11 cellular contexts compared by ENCODE assay signal in genomic region chr2:217105733-217106649, GRCh38.
A peak's percentile ranks its signal among the peaks of the same experiment; 100 is the strongest.
DNase-seq lines count a peak whose midpoint lies in the region; ATAC-seq, FAIRE-seq and TF ChIP-seq lines count a peak whose summit lies in the region.
"Had no signal": no experiment of that assay in that cellular context is flagged by ENCODE, and none has a peak within 500 bp of the region (broad histone marks: within the 10 kb centered on the region; RNA-seq: fewer than 3 reads in every experiment).

No MANE protein-coding gene starts in this region.

- H4K20me1 ChIP-seq in IMR-90 (ENCODE audit: insufficient read depth, low read length) (no peaks in the 10 kb centered on the region), astrocyte (ENCODE audit: insufficient read depth, low read length) (no peaks in the 10 kb centered on the region)

- no peaks in the 10 kb centered on the region for H3K79me2 ChIP-seq in astrocyte (ENCODE audit: insufficient read depth, low read length)

- 100% methylated on average over 1 of the region's 5 CpGs; no CpG with 5 or more reads in 1 of the 2 experiments for WGBS in IMR-90 (ENCODE audit: extremely low coverage in 2 of 2, insufficient read length in 1 of 2), 2 experiments
- WGBS in mesenchymal stem cell, result 17% methylated on average over 5 of the region's 5 CpGs
- 84% methylated on average over 5 of the region's 5 CpGs for WGBS in prostate gland

- H3K4me1 Mint-ChIP-seq in astrocyte (ENCODE audit: low read depth, unreplicated experiment), result peaks cover 51% of the 10 kb centered on the region

- H3K27me3 ChIP-seq in IMR-90 (ENCODE audit: control insufficient read depth, insufficient read depth, low read length) (no peaks in the 10 kb centered on the region), astrocyte (ENCODE audit: insufficient read depth, low read length) (no peaks in the 10 kb centered on the region), mesenchymal stem cell (ENCODE audit: control insufficient read depth in 1 of 2, insufficient read depth in 1 of 2, low read length in 2 of 2) (no peaks in the 10 kb centered on the region), prostate gland (replicated peaks; ENCODE audit: insufficient read depth) (no peaks in the 10 kb centered on the region)

- TF ChIP-seq POLR2A in IMR-90 (IDR thresholded peaks at IDR 0.05; ENCODE audit: low read depth, low read length) (peak; percentile 68; the same call in 1 of the 2 replicates), prostate gland (IDR thresholded peaks at IDR 0.05) (no peak)

- peak; percentile 11; the same call in 1 of the 2 replicates for TF ChIP-seq RAD21 in IMR-90 (IDR thresholded peaks at IDR 0.05; ENCODE audit: low read length)

- peak overlapping the region; percentile 4 for H3K4me3 Mint-ChIP-seq in astrocyte (ENCODE audit: unreplicated experiment)

- H3K18ac ChIP-seq in IMR-90 (ENCODE audit: low read depth, low read length) (peak overlapping the region; percentile 100), mesenchymal stem cell (ENCODE audit: low read depth in 1 of 2, low read length in 2 of 2) (peak overlapping the region; percentile 44 to 67)

- H3K36me3 Mint-ChIP-seq in astrocyte (ENCODE audit: low read depth, unreplicated experiment), result no peaks in the 10 kb centered on the region

- peak overlapping the region; percentile 99 for H2AK5ac ChIP-seq in IMR-90 (ENCODE audit: low read depth, low read length)
- peak overlapping the region; percentile 33 for H2AK5ac ChIP-seq in mesenchymal stem cell (ENCODE audit: low read length, severe bottlenecking)

- H2BK5ac ChIP-seq in IMR-90 (ENCODE audit: low read depth, low read length, poor library complexity, severe bottlenecking) (peak overlapping the region; percentile 100), mesenchymal stem cell (ENCODE audit: low read depth, low read length, poor library complexity, severe bottlenecking) (peak overlapping the region; percentile 61)

- dilution Hi-C loops in IMR-90 (cut with HindIII; ENCODE audit: low sequenced_read_pairs, unreplicated experiment), result no loop called here

- H3K27ac ChIP-seq in IMR-90 (ENCODE audit: insufficient read depth, low read length) (peak overlapping the region; percentile 99), astrocyte (ENCODE audit: low read depth, low read length) (peak overlapping the region; percentile 89), mesenchymal stem cell (ENCODE audit: low read length, poor library complexity, severe bottlenecking) (peak overlapping the region; percentile 95), prostate gland (no peak overlapping the region)

- H4K91ac ChIP-seq in IMR-90 (ENCODE audit: insufficient read depth, low read depth, low read length), result peak overlapping the region; percentile 100
- H4K91ac ChIP-seq in mesenchymal stem cell (ENCODE audit: low read length), result peak overlapping the region; percentile 20

- H3K4me1 ChIP-seq in IMR-90 (ENCODE audit: control insufficient read depth, insufficient read depth, low read length), result peaks cover 23% of the 10 kb centered on the region
- H3K4me1 ChIP-seq in astrocyte (ENCODE audit: insufficient read depth, low read length), result peaks cover 46% of the 10 kb centered on the region
- H3K4me1 ChIP-seq in mesenchymal stem cell (ENCODE audit: control insufficient read depth, insufficient read depth, low read depth, low read length), result no peaks in the 10 kb centered on the region
- no peaks in the 10 kb centered on the region for H3K4me1 ChIP-seq in prostate gland (replicated peaks)

- H2AFZ ChIP-seq in IMR-90 (replicated peaks; ENCODE audit: low read length, poor library complexity) (peak overlapping the region; percentile 81), astrocyte (ENCODE audit: low read depth, low read length) (peak overlapping the region; percentile 4), mesenchymal stem cell (ENCODE audit: low read depth, low read length) (no peak overlapping the region)

- H3K9me3 ChIP-seq in IMR-90 (ENCODE audit: control insufficient read depth, insufficient read depth, low read length) (no peaks in the 10 kb centered on the region), astrocyte (ENCODE audit: insufficient read depth, low read depth, low read length) (no peaks in the 10 kb centered on the region), mesenchymal stem cell (ENCODE audit: control insufficient read depth, low read length) (no peaks in the 10 kb centered on the region), prostate gland (no peaks in the 10 kb centered on the region)

- H4K8ac ChIP-seq in IMR-90 (ENCODE audit: low read depth in 2 of 2, low read length in 2 of 2) (peak overlapping the region; percentile 99), mesenchymal stem cell (ENCODE audit: low read length) (peak overlapping the region; percentile 33)

- peak overlapping the region; percentile 98 for H3K56ac ChIP-seq in IMR-90 (ENCODE audit: extremely low read depth, insufficient read depth, low read length)

- H3K4me2 ChIP-seq in IMR-90 (ENCODE audit: low read depth, low read length) (peak overlapping the region; percentile 4; the same call in 1 of the 2 replicates), astrocyte (ENCODE audit: low read length) (peak overlapping the region; percentile 58), mesenchymal stem cell (ENCODE audit: low read length, poor library complexity, severe bottlenecking) (no peak overlapping the region)

- H3K14ac ChIP-seq in IMR-90 (replicated peaks; ENCODE audit: low read depth, low read length) (peak overlapping the region; percentile 98), mesenchymal stem cell (ENCODE audit: low read length in 2 of 2) (peak overlapping the region in 1 of 2 experiments; percentile 44)

- peak; percentile 99 for DNase-seq in AG10803 (ENCODE audit: low read depth)
- peak; percentile 95 for DNase-seq in IMR-90
- peak; percentile 99 for DNase-seq in astrocyte (ENCODE audit: low read depth)
- peak; percentile 92 for DNase-seq in mesenchymal stem cell
- no peak for DNase-seq in NCI-H82 (lab: John Stamatoyannopoulos, UW)
- DNase-seq in prostate gland (ENCODE audit: low spot score), result no peak
- DNase-seq in 8988T, result no peak
- DNase-seq: effector CD8-positive, alpha-beta T cell; retina; SIG-M5 had no signal

- H3K9me1 ChIP-seq in IMR-90 (ENCODE audit: insufficient read depth, low read length), result peaks cover 13% of the 10 kb centered on the region

- peak; percentile 99 for FAIRE-seq in astrocyte (lab: Jason Lieb, UNC)

- peaks cover 0 to 4% of the 10 kb centered on the region in 2 experiments; a peak in 1 of 4 replicates for H3K79me1 ChIP-seq in IMR-90 (ENCODE audit: low read depth in 1 of 2, low read length in 2 of 2)
- H3K79me1 ChIP-seq in mesenchymal stem cell (replicated peaks; ENCODE audit: low read length, poor library complexity, severe bottlenecking), result no peaks in the 10 kb centered on the region

- peak overlapping the region; percentile 100 for H2BK20ac ChIP-seq in IMR-90 (ENCODE audit: low read depth, low read length)

- POLR2A ChIA-PET in IMR-90 (lab: Charles Lee; ENCODE audit: unreplicated experiment), result interaction anchor here (0.5 to 1.8 kb wide), 12 partner anchors 54 to 543 kb away, joined by 3 to 13 read pairs (median 4); partner anchors contain the start of gene IGFBP5

- peak overlapping the region; percentile 100 for H2BK120ac ChIP-seq in IMR-90 (ENCODE audit: low read depth, low read length)
- peak overlapping the region; percentile 11 for H2BK120ac ChIP-seq in mesenchymal stem cell (ENCODE audit: low read depth, low read length)

- in situ Hi-C loops in IMR-90 (cut with MboI; ENCODE audit: low sequenced_read_pairs), result no loop called here

- peak overlapping the region; percentile 100 for H3K27ac Mint-ChIP-seq in astrocyte (ENCODE audit: unreplicated experiment)

- H3K4me3 ChIP-seq in AG10803 (ENCODE audit: low read length), result no peak overlapping the region
- H3K4me3 ChIP-seq in IMR-90 (ENCODE audit: insufficient read depth, low read depth, low read length), result no peak overlapping the region
- no peak overlapping the region for H3K4me3 ChIP-seq in astrocyte (ENCODE audit: insufficient read depth, low read depth, low read length)
- no peak overlapping the region for H3K4me3 ChIP-seq in mesenchymal stem cell (ENCODE audit: insufficient read depth in 1 of 2, low read depth in 1 of 2, low read length in 2 of 2)
- no peak overlapping the region for H3K4me3 ChIP-seq in prostate gland

- H3K27me3 Mint-ChIP-seq in astrocyte (ENCODE audit: low read depth, unreplicated experiment), result no peaks in the 10 kb centered on the region

- H3K9ac ChIP-seq in IMR-90 (ENCODE audit: low read depth, low read length) (peak overlapping the region; percentile 40), astrocyte (ENCODE audit: low read length) (peak overlapping the region; percentile 64), mesenchymal stem cell (ENCODE audit: low read length) (peak overlapping the region; percentile 66)

- H2BK15ac ChIP-seq in IMR-90 (ENCODE audit: low read depth, low read length), result peak overlapping the region; percentile 91
- peak overlapping the region; percentile 56 for H2BK15ac ChIP-seq in mesenchymal stem cell (ENCODE audit: low read depth, poor library complexity, severe bottlenecking)

- H3K4ac ChIP-seq in IMR-90 (ENCODE audit: low read depth, low read length), result peak overlapping the region; percentile 100
- H3K4ac ChIP-seq in mesenchymal stem cell (ENCODE audit: low read depth in 1 of 2, low read length in 2 of 2), result no peak overlapping the region

- H4K5ac ChIP-seq in IMR-90 (ENCODE audit: low read depth, low read length), result peak overlapping the region; percentile 100

- no TSS peak for BruUV-seq in IMR-90 (replicated peaks; lab: Mats Ljungman, UMichigan)

- H3K23ac ChIP-seq in IMR-90 (ENCODE audit: low read depth, low read length) (peak overlapping the region; percentile 100), mesenchymal stem cell (ENCODE audit: low read length in 2 of 2) (no peak overlapping the region)

- H3K9me3 Mint-ChIP-seq in astrocyte (ENCODE audit: unreplicated experiment), result no peaks in the 10 kb centered on the region

- peak; percentile 86 for ATAC-seq in IMR-90 (ENCODE audit: low read depth)
- no peak for ATAC-seq in HG03039 (IDR thresholded peaks at IDR 0.05; ENCODE audit: unreplicated experiment)

- H3K36me3 ChIP-seq in IMR-90 (ENCODE audit: control insufficient read depth, insufficient read depth, low read length) (no peaks in the 10 kb centered on the region), astrocyte (ENCODE audit: insufficient read depth, low read length) (no peaks in the 10 kb centered on the region), mesenchymal stem cell (ENCODE audit: control insufficient read depth in 1 of 2, insufficient read depth in 2 of 2, low read depth in 1 of 2, low read length in 2 of 2) (no peaks in the 10 kb centered on the region), prostate gland (no peaks in the 10 kb centered on the region)

- peak overlapping the region; percentile 73 for H2AK9ac ChIP-seq in IMR-90 (replicated peaks; ENCODE audit: low read depth, low read length, poor library complexity)

- intact Hi-C loops in IMR-90 (cut with micrococcal nuclease) (loop anchor here (1.0 to 5.0 kb wide), 8 partner anchors 39 to 606 kb away; no protein-coding TSS in a partner anchor), prostate gland (cut with DNase I) (no loop called here)

- CTCF ChIA-PET in IMR-90 (lab: Yijun Ruan, JAX), result interaction anchor here (0.8 to 2.3 kb wide), 4 partner anchors 18 to 408 kb away, joined by 3 to 6 read pairs (median 5); no protein-coding TSS in a partner anchor

- TF ChIP-seq CTCF in AG10803 (conservative IDR thresholded peaks at IDR 0.05; ENCODE audit: low read length), result no peak
- TF ChIP-seq CTCF in IMR-90 (conservative IDR thresholded peaks at IDR 0.05; ENCODE audit: low read depth, low read length), result no peak
- no peak for TF ChIP-seq CTCF in astrocyte (IDR thresholded peaks at IDR 0.05; ENCODE audit: insufficient read depth, low read depth, low read length)
- no peak for TF ChIP-seq CTCF in prostate gland (IDR thresholded peaks at IDR 0.05)

- H2BK12ac ChIP-seq in mesenchymal stem cell (ENCODE audit: low read length in 2 of 2), result peak overlapping the region; percentile 65 to 87

Comparison
In these comparisons a context has a peak if more than half of its experiments do, and no peak if none do; other contexts are left out.
1. DNase-seq: peak in AG10803 (single experiment), IMR-90 (single experiment), astrocyte (single experiment) and mesenchymal stem cell (single experiment); none in NCI-H82 (single experiment), prostate gland (single experiment) and 8988T (single experiment).
2. H3K27ac ChIP-seq: peak in IMR-90 (single experiment), astrocyte (single experiment) and mesenchymal stem cell (single experiment); none in prostate gland (0 of 2).
3. Peak in every context shown above with its lines, with median percentiles within 50 percentile points of each other: H3K9ac ChIP-seq.